ENCODE assay signal across 21 cellular contexts in genomic region chr1:212588137-212588510, GRCh38.
"Had no signal": no experiment of that assay in that cellular context is flagged by ENCODE, and none has a peak within 500 bp of the region (broad histone marks: within the 10 kb centered on the region; RNA-seq: fewer than 3 reads in every experiment).

No MANE protein-coding gene starts in this region.

- DNase-seq: activated CD4-positive, alpha-beta T cell treated with anti-CD3 and anti-CD28 coated beads, Interleukin-2, amount 50 U/mL, for 48 hours; activated naive CD4-positive, alpha-beta T cell; activated naive CD8-positive, alpha-beta T cell treated with anti-CD3 and anti-CD28 coated beads, Interleukin-2, amount 10 ng/mL, durations not matched to agents 7 days and 5 days; activated T-cell treated with anti-CD3 and anti-CD28 coated beads for 4 hours; esophagus squamous epithelium; immature natural killer cell; kidney glomerular epithelial cell; left ventricle myocardium inferior; mammary epithelial cell; nephron progenitor cell; stimulated activated CD4-positive, alpha-beta T cell treated with anti-CD3 and anti-CD28 coated beads, Interleukin-2, amount 100 ng/mL, for 24 hours; stimulated activated naive CD4-positive, alpha-beta T cell treated with Interleukin-2 at 50 U/mL for 16 hours; T-helper 1 cell; T1000; tibial artery had no signal

- H3K4me3 ChIP-seq: coronary artery, esophagus squamous epithelium, left ventricle myocardium inferior, right atrium auricular region, tibial artery had no signal

- H3K4me3 Mint-ChIP-seq: activated naive CD8-positive, alpha-beta T cell treated with anti-CD3 and anti-CD28 coated beads, Interleukin-2, amount 10 ng/mL, durations not matched to agents 7 days and 5 days; brain; central memory CD8-positive, alpha-beta T cell; immature natural killer cell; nephron progenitor cell had no signal

- H3K36me3 Mint-ChIP-seq: brain, immature natural killer cell had no signal

- H3K27me3 ChIP-seq: right atrium auricular region had no signal

- H3K4me1 Mint-ChIP-seq: central memory CD8-positive, alpha-beta T cell; immature natural killer cell had no signal

- H3K9me3 ChIP-seq: esophagus squamous epithelium, left ventricle myocardium inferior, right atrium auricular region, tibial artery had no signal

- H3K9me3 Mint-ChIP-seq: activated naive CD8-positive, alpha-beta T cell treated with anti-CD3 and anti-CD28 coated beads, Interleukin-2, amount 10 ng/mL, durations not matched to agents 7 days and 5 days; brain; central memory CD8-positive, alpha-beta T cell; immature natural killer cell; nephron progenitor cell had no signal

- H3K27ac Mint-ChIP-seq: activated naive CD8-positive, alpha-beta T cell treated with anti-CD3 and anti-CD28 coated beads, Interleukin-2, amount 10 ng/mL, durations not matched to agents 7 days and 5 days; brain; immature natural killer cell; nephron progenitor cell; progenitor cell of endocrine pancreas had no signal

- H3K4me1 ChIP-seq: left ventricle myocardium inferior, right atrium auricular region had no signal

- FAIRE-seq: urothelium cell line had no signal

- H3K36me3 ChIP-seq: esophagus squamous epithelium, left ventricle myocardium inferior, right atrium auricular region, tibial artery had no signal

- H3K27ac ChIP-seq: coronary artery, esophagus squamous epithelium, left ventricle myocardium inferior, right atrium auricular region, tibial artery had no signal
